8 cellular contexts compared by ENCODE assay signal in the genomic region with DNA sequence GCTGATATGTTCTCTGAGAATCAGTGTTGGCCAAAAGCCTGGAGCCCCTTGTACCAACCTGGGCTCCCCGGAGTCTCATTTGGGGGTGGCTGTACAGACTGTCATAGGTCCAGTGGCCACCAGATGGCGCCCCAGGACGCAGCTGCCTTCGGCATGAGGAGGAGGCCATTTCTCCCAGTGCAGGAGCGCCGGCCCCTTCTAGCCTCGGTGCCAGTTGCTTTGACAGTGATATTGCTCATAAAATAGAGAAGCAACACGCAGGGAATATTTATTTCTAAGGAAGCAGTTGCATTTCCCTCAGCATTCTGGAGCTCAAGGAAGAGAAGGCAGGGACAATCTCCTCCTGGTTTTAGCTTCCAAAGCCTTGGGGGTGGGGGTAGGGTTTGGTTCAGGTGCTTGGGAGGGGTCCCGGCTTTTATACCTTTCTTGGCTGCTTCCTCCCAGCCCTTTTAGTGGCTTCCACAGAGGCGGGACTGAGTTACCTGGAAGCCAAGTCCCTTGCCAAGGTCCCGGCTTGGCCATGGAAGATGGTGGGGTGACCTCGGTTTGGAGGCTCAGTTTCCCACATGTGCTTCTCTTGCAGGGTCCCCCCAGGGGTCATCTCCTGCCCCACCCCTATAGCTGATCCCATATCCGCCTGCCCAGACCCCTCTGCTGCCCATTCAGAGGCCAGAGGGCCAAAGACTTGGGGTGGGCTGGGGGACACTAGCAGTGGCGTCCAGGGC.
DNase-seq lines count a peak whose midpoint lies in the region; ATAC-seq, FAIRE-seq and TF ChIP-seq lines count a peak whose summit lies in the region.

No MANE protein-coding gene starts in this region.

- no peak overlapping the region for H3K4me3 ChIP-seq in kidney epithelial cell (ENCODE audit: low read depth, low read length)

- peak; percentile 98 for TF ChIP-seq CTCF in kidney epithelial cell (IDR thresholded peaks at IDR 0.05; ENCODE audit: insufficient read depth, low read length, poor library complexity, severe bottlenecking)

- FAIRE-seq in GM12892 (lab: Jason Lieb, UNC): peak; percentile 78

- no peaks in the 10 kb centered on the region for H3K36me3 ChIP-seq in kidney epithelial cell (ENCODE audit: control insufficient read depth, insufficient read depth, low read length)

- DNase-seq in GM12892 (ENCODE audit: insufficient read length): peak; percentile 83
- DNase-seq in NCI-H345 (lab: John Stamatoyannopoulos, UW): peak; percentile 85
- peak; percentile 77 for DNase-seq in activated CD4-positive, CD25-positive, alpha-beta regulatory T cell treated with anti-CD3 and anti-CD28 coated beads, Interleukin-2, amount 50 U/mL, for 16 hours (ENCODE audit: low read depth, low spot score)
- DNase-seq in caudate nucleus (lab: John Stamatoyannopoulos, UW): peak in 60 of 61 donors; percentile 10 to 84 (median 64)
- peak; percentile 5 for DNase-seq in kidney epithelial cell (ENCODE audit: low read depth)
- DNase-seq in stimulated activated CD4-positive, alpha-beta T cell treated with anti-CD3 and anti-CD28 coated beads, Interleukin-1b, Interleukin-23, amount 100 ng/mL, for 4 hours (ENCODE audit: low read depth in 2 of 2): peak; percentile 87 to 90

- no peak for TF ChIP-seq POLR2A in GM12892 (IDR thresholded peaks at IDR 0.05; ENCODE audit: low read depth, low read length)

- ATAC-seq in HG03280 (IDR thresholded peaks at IDR 0.05; ENCODE audit: unreplicated experiment) (peak; percentile 85), HG02571 (IDR thresholded peaks at IDR 0.05; ENCODE audit: unreplicated experiment) (no peak)

- H3K27me3 ChIP-seq in kidney epithelial cell (ENCODE audit: control insufficient read depth, insufficient read depth, low read length): peaks cover 8% of the 10 kb centered on the region

- no peak overlapping the region for H3K27ac ChIP-seq in caudate nucleus (ENCODE audit: low read depth, low read length)

Comparison
In these comparisons a context has a peak if more than half of its experiments do, and no peak if none do; other contexts are left out.
1. DNase-seq: peak in every context shown above with its lines; median percentile 88 in stimulated activated CD4-positive, alpha-beta T cell treated with anti-CD3 and anti-CD28 coated beads, Interleukin-1b, Interleukin-23, amount 100 ng/mL, for 4 hours; 85 in NCI-H345; 83 in GM12892; 77 in activated CD4-positive, CD25-positive, alpha-beta regulatory T cell treated with anti-CD3 and anti-CD28 coated beads, Interleukin-2, amount 50 U/mL, for 16 hours; 64 in caudate nucleus; 5 in kidney epithelial cell.